Comparison of ENCODE assay signal across 30 cellular contexts in the genomic region with DNA sequence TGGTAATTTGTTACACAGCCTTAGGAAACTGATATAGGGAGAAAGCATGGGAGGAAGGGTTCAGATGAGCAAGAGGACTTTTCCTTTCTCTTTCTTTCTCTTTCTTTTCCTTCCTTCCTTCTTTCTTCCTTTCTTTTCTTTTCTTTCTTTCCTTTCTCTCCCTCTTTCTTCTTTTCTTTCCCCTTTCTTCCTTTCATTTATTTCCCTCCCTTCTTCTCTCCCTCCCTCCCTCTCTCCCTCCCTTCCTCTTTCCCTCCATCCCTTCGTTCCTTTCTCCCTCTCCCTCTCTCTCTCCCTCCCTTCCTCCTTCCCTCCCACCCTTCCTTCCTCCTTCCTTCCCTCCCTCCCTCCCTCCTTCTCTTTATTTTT.
A peak's percentile ranks its signal among the peaks of the same experiment; 100 is the strongest.
DNase-seq lines count a peak whose midpoint lies in the region; ATAC-seq, FAIRE-seq and TF ChIP-seq lines count a peak whose summit lies in the region.
"Had no signal": no experiment of that assay in that cellular context is flagged by ENCODE, and none has a peak within 500 bp of the region (broad histone marks: within the 10 kb centered on the region; RNA-seq: fewer than 3 reads in every experiment).

No MANE protein-coding gene starts in this region.

- TF ChIP-seq CTCF in HepG2 (CRISPR knock-in tag; IDR thresholded peaks at IDR 0.05): no peak
- TF ChIP-seq CTCF in right lobe of liver (IDR thresholded peaks at IDR 0.05): no peak
- TF ChIP-seq CTCF in HEK293 (tag by site-specific recombination; IDR thresholded peaks at IDR 0.05): no peak

- H4K20me1 ChIP-seq in HepG2 (ENCODE audit: insufficient read depth, low read length): no peaks in the 10 kb centered on the region
- H4K20me1 ChIP-seq: BLaER1; BLaER1 treated with 17β-estradiol and CSF1 and Interleukin-3, amounts not matched to agents 10 nM and 100 nM had no signal

- ATAC-seq in HepG2 (no peak), right lobe of liver (no peak)
- ATAC-seq: A549; CD8-positive, alpha-beta T cell had no signal

- WGBS in HepG2 (ENCODE audit: low lambda C conversion rate): 20% methylated on average over 1 of the region's 1 CpG
- WGBS in right lobe of liver (ENCODE audit: insufficient coverage, low coverage, low lambda C conversion rate, missing lambda C conversion rate): 50% methylated on average over 1 of the region's 1 CpG

- DNase-seq in HepG2 (ENCODE audit: low spot score): no peak
- no peak for DNase-seq in right lobe of liver
- DNase-seq in NCI-H1105 treated with DMSO at 0.1 percent for 48 hours (lab: John Stamatoyannopoulos, UW): no peak
- DNase-seq: 8988T; ACHN; AML-193; BE2C; C1 segment of cervical spinal cord; Caco-2; Calu3; CD4-positive, alpha-beta memory T cell; CD4-positive, CD25-positive, alpha-beta regulatory T cell; CD8-positive, alpha-beta memory T cell; CD8-positive, alpha-beta T cell; COR-L47; DMS 273 treated with DMSO at 0.1 percent for 48 hours; DMS153; DMS53; DMS79; DMS79 treated with DMSO at 0.1 percent for 48 hours; DND-41; EL had no signal

- no peak for TF ChIP-seq RAD21 in HepG2 (CRISPR knock-in tag; IDR thresholded peaks at IDR 0.05)

- H3K79me2 ChIP-seq in HepG2 (ENCODE audit: insufficient read depth, low read length): no peaks in the 10 kb centered on the region

- H3K27me3 ChIP-seq in HepG2 (ENCODE audit: control insufficient read depth in 1 of 2, insufficient read depth in 2 of 2, low read length in 2 of 2) (no peaks in the 10 kb centered on the region; a peak in 1 of 5 replicates), right lobe of liver (no peaks in the 10 kb centered on the region)
- H3K27me3 ChIP-seq: BE2C; BLaER1; BLaER1 treated with 17β-estradiol and CSF1 and Interleukin-3, amounts not matched to agents 10 nM and 100 nM had no signal

- TF ChIP-seq EP300 in HepG2 (IDR thresholded peaks at IDR 0.05; ENCODE audit: low read depth in 2 of 2, low read length in 2 of 2): no peak
- TF ChIP-seq EP300 in HepG2 (CRISPR knock-in tag; IDR thresholded peaks at IDR 0.05; ENCODE audit: borderline replicate concordance): no peak

- POLR2A ChIA-PET in HepG2 (lab: Yijun Ruan, JAX): no interaction called here
- POLR2A ChIA-PET in HEK293 (lab: Yijun Ruan, JAX): no interaction called here

- in situ Hi-C loops in HepG2 (cut with HindIII; ENCODE audit: extremely low pct_ligation_motif_present, low pct_unique_long_range_greater_than_20kb): no loop called here

- no peak overlapping the region for H2AFZ ChIP-seq in HepG2 (ENCODE audit: low read length)

- intact Hi-C loops in HepG2 (cut with micrococcal nuclease; ENCODE audit: unreplicated experiment): no loop called here
- intact Hi-C loops in right lobe of liver (cut with DNase I): no loop called here

- no peak overlapping the region for H3K9ac ChIP-seq in HepG2 (ENCODE audit: insufficient read depth, low read depth, low read length)
- H3K9ac ChIP-seq: BLaER1; BLaER1 treated with 17β-estradiol and CSF1 and Interleukin-3, amounts not matched to agents 10 nM and 100 nM had no signal

- H3K36me3 ChIP-seq in HepG2 (replicated peaks in 1 of 2; ENCODE audit: control insufficient read depth in 1 of 2, insufficient read depth in 2 of 2, low read length in 2 of 2) (no peaks in the 10 kb centered on the region), right lobe of liver (no peaks in the 10 kb centered on the region), HEK293 (ENCODE audit: control insufficient read depth in 2 of 2, insufficient read depth in 1 of 2, low read length in 2 of 2) (no peaks in the 10 kb centered on the region)
- H3K36me3 ChIP-seq: BE2C; BLaER1; BLaER1 treated with 17β-estradiol and CSF1 and Interleukin-3, amounts not matched to agents 10 nM and 100 nM had no signal

- H3K9me3 ChIP-seq in HepG2 (ENCODE audit: low read length) (no peaks in the 10 kb centered on the region), right lobe of liver (no peaks in the 10 kb centered on the region), HEK293 (ENCODE audit: control insufficient read depth, insufficient read depth, low read depth, low read length) (no peaks in the 10 kb centered on the region)
- H3K9me3 ChIP-seq: A549; BE2C; BLaER1; BLaER1 treated with 17β-estradiol and CSF1 and Interleukin-3, amounts not matched to agents 10 nM and 100 nM; Caco-2 had no signal

- H3K27ac ChIP-seq in HepG2 (ENCODE audit: extremely low read length, insufficient read depth, low read length) (no peak overlapping the region), right lobe of liver (no peak overlapping the region), HEK293 (ENCODE audit: extremely low read depth, low read depth, low read length) (no peak overlapping the region)
- H3K27ac ChIP-seq: 22Rv1; A549; BLaER1; BLaER1 treated with 17β-estradiol and CSF1 and Interleukin-3, amounts not matched to agents 10 nM and 100 nM; C4-2B had no signal

- H3K4me3 ChIP-seq in HepG2 (replicated peaks in 1 of 3; ENCODE audit: insufficient read depth in 1 of 3, low read depth in 2 of 3, low read length in 3 of 3) (no peak overlapping the region), right lobe of liver (no peak overlapping the region), HEK293 (ENCODE audit: low read depth, low read length) (no peak overlapping the region)
- H3K4me3 ChIP-seq: A549; BLaER1; BLaER1 treated with 17β-estradiol and CSF1 and Interleukin-3, amounts not matched to agents 10 nM and 100 nM had no signal

- CTCF ChIA-PET in HepG2 (lab: Yijun Ruan, JAX; ENCODE audit: low intra/inter-chr PET ratio, low total read pairs): no interaction called here
- CTCF ChIA-PET in HEK293 (lab: Yijun Ruan, JAX): interaction anchor here (0.8 kb wide), 2 partner anchors 108 to 195 kb away, joined by 3 read pairs; a partner anchor contains a TSS

- BruUV-seq in HepG2 (replicated peaks; lab: Mats Ljungman, UMichigan): no TSS peak

- FAIRE-seq in HepG2 (lab: Jason Lieb, UNC): no peak
- FAIRE-seq: A204.1, A549, D721Med had no signal

- no peak for TF ChIP-seq POLR2A in HepG2 (IDR thresholded peaks at IDR 0.05; ENCODE audit: insufficient read depth in 1 of 2, low read depth in 2 of 2, low read length in 2 of 2)
- TF ChIP-seq POLR2A in right lobe of liver (IDR thresholded peaks at IDR 0.05): no peak

- no peaks in the 10 kb centered on the region for H3K4me1 ChIP-seq in HepG2 (ENCODE audit: insufficient read depth, low read length)
- no peaks in the 10 kb centered on the region for H3K4me1 ChIP-seq in right lobe of liver
- no peaks in the 10 kb centered on the region for H3K4me1 ChIP-seq in HEK293 (ENCODE audit: control insufficient read depth, insufficient read depth, low read length)
- H3K4me1 ChIP-seq: A549, BE2C, BLaER1, Caco-2 had no signal

- no peak overlapping the region for H3K4me2 ChIP-seq in HepG2 (ENCODE audit: low read depth, low read length)
- H3K4me2 ChIP-seq: A549; BLaER1; BLaER1 treated with 17β-estradiol and CSF1 and Interleukin-3, amounts not matched to agents 10 nM and 100 nM had no signal

TF ChIP-seq in HepG2, 621 proteins besides CTCF, POLR2A, EP300 and RAD21:
- TF ChIP-seq, protein P1, sequence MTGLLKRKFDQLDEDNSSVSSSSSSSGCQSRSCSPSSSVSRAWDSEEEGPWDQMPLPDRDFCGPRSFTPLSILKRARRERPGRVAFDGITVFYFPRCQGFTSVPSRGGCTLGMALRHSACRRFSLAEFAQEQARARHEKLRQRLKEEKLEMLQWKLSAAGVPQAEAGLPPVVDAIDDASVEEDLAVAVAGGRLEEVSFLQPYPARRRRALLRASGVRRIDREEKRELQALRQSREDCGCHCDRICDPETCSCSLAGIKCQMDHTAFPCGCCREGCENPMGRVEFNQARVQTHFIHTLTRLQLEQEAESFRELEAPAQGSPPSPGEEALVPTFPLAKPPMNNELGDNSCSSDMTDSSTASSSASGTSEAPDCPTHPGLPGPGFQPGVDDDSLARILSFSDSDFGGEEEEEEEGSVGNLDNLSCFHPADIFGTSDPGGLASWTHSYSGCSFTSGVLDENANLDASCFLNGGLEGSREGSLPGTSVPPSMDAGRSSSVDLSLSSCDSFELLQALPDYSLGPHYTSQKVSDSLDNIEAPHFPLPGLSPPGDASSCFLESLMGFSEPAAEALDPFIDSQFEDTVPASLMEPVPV (CRISPR knock-in tag; IDR thresholded peaks at IDR 0.05): no peak
- TF ChIP-seq HNRNPK (IDR thresholded peaks at IDR 0.05; ENCODE audit: low read depth, low read length, poor library complexity, severe bottlenecking): peak; percentile 14

TF ChIP-seq in HEK293, 187 proteins besides CTCF, POLR2A, EP300 and RAD21:
- TF ChIP-seq ZNF366 (tag by site-specific recombination; conservative IDR thresholded peaks at IDR 0.05): peak; percentile 84
- no peak for TF ChIP-seq ZNF585B (tag by site-specific recombination; IDR thresholded peaks at IDR 0.05)
- TF ChIP-seq PRDM1 (tag by site-specific recombination; IDR thresholded peaks at IDR 0.05): peak; percentile 95
- no peak for TF ChIP-seq ZNF654 (tag by site-specific recombination; IDR thresholded peaks at IDR 0.05; ENCODE audit: low read depth)
TF ChIP-seq in HEK293: peak in this region for 2.
